Comparison of ENCODE assay signal across 22 cellular contexts in the genomic region with DNA sequence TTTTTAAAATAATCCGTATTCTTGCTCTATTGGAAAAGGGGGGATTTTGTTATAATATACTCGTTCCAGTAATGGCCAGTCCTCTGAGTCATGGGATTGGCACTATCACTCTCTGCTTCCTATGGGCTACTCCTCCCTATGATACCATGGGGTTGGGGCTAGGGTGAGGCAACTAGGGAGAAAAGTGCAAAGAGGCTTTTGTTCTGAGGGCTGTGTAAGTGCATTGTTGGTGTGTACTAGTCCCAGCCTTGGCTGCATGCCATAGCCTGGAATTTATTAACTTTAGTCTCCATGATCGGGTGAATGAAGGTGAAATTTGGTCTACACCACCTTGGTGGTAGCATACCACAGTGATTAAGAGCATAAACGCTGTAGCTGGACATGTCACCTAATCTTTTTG.
A peak's percentile ranks its signal among the peaks of the same experiment; 100 is the strongest.
DNase-seq lines count a peak whose midpoint lies in the region; ATAC-seq and TF ChIP-seq lines count a peak whose summit lies in the region.
"Had no signal": no experiment of that assay in that cellular context is flagged by ENCODE, and none has a peak within 500 bp of the region (broad histone marks: within the 10 kb centered on the region; RNA-seq: fewer than 3 reads in every experiment).

No MANE protein-coding gene starts in this region.

- DNase-seq in HK-2 (ENCODE audit: unreplicated experiment), result peak; percentile 13
- DNase-seq in RPMI7951 (ENCODE audit: low read depth), result peak; percentile 2
- DNase-seq in foreskin keratinocyte, result peak; percentile 17 to 48
- DNase-seq in renal cortical epithelial cell (ENCODE audit: low read depth), result peak; percentile 95
- DNase-seq in UCSD-AML1 (lab: John Stamatoyannopoulos, UW; ENCODE audit: unreplicated experiment), result no peak
- no peak for DNase-seq in NAMALWA (ENCODE audit: low spot score)
- DNase-seq in NCI-H2107 treated with DMSO at 0.1 percent for 48 hours (lab: John Stamatoyannopoulos, UW; ENCODE audit: unreplicated experiment), result no peak
- DNase-seq: activated CD4-positive, alpha-beta memory T cell treated with anti-CD3 and anti-CD28 coated beads for 36 hours; activated T-cell treated with anti-CD3 and anti-CD28 coated beads, Interleukin-2, amount 50 U/mL, for 4 hours; brain microvascular endothelial cell; DMS153; head of caudate nucleus; MV-4-11; NCI-H2081; NCI-H526 treated with DMSO at 0.1 percent for 48 hours; psoas muscle; stimulated activated naive CD4-positive, alpha-beta T cell treated with Interleukin-2 at 50 U/mL for 16 hours; SW 1271; WERI-Rb-1 had no signal

- no peak for TF ChIP-seq CTCF in foreskin keratinocyte (conservative IDR thresholded peaks at IDR 0.05)

- no peak overlapping the region for H3K27ac ChIP-seq in foreskin keratinocyte
- H3K27ac ChIP-seq: BLaER1, brain microvascular endothelial cell, psoas muscle, tibial nerve, WERI-Rb-1 had no signal

- ATAC-seq in foreskin keratinocyte, result no peak
- ATAC-seq: activated T-cell treated with anti-CD3 and anti-CD28 coated beads, Interleukin-2, amount 50 U/mL, for 4 hours; Panc1; psoas muscle had no signal

- H3K4me1 ChIP-seq in foreskin keratinocyte, result no peaks in the 10 kb centered on the region
- H3K4me1 ChIP-seq: BLaER1, psoas muscle, tibial nerve had no signal

- peaks cover 31% of the 10 kb centered on the region for H3K27me3 ChIP-seq in foreskin keratinocyte
- H3K27me3 ChIP-seq: BLaER1, brain microvascular endothelial cell, tibial nerve had no signal

Comparison
In these comparisons a context has a peak if more than half of its experiments do, and no peak if none do; other contexts are left out.
1. DNase-seq: peak in HK-2 (single experiment), RPMI7951 (single experiment), foreskin keratinocyte (2 of 2) and renal cortical epithelial cell (single experiment); none in UCSD-AML1 (single experiment), NAMALWA (single experiment) and NCI-H2107 treated with DMSO at 0.1 percent for 48 hours (single experiment).